Comparison of ENCODE assay signal across 3 cellular contexts in the genomic region with DNA sequence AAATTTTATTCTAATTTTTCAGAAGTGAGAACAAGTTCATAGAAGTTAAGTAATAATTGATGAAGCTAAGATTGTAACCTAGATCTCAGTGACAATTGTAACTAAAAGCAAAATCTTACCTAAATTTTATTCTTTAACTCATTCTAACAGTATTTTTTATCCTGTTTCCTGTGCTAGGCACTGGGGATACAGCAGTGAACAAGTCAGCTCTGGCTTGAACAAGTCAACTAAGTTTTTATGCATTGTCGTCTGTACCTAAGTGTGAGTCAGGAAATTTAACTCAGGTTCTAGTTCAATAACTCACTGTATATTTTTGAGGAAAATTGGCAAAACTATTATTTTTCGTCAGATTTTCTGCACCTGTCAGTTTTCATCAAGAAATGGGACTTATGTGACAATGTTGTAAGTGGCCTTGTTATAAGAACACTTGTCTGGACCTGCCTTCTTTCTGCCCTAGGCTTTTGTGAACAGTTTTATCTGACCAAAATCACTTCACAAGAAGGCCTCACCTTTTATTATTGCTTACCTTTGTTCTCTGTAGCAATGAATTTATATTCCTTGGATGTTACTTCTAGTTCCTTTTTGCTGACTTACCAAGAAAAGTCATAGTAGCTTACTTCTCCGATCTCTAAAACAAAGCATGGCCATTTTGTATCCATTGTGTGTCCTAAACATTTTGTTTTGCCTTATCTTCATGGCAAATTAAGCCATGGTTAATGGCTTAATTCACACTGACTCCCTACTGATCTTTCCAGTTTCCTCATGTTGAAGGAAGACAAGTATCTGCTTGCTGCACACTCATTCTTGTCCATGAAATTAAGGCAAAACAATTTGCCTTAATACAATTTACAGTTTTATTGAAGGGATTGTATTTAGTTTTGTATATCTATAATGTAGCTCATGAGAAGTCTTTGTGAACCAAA.
A peak's percentile ranks its signal among the peaks of the same experiment; 100 is the strongest.
TF ChIP-seq lines count a peak whose summit lies in the region.

No MANE protein-coding gene starts in this region.

TF ChIP-seq in A549, 52 proteins besides CTCF, POLR2A, EP300 and RAD21:
- TF ChIP-seq NFE2L2 (conservative IDR thresholded peaks at IDR 0.05; ENCODE audit: low read length), result no peak
- TF ChIP-seq, protein P1, sequence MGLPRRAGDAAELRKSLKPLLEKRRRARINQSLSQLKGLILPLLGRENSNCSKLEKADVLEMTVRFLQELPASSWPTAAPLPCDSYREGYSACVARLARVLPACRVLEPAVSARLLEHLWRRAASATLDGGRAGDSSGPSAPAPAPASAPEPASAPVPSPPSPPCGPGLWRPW (IDR thresholded peaks at IDR 0.05), result no peak
- TF ChIP-seq HDAC2 (IDR thresholded peaks at IDR 0.05), result no peak
- no peak for TF ChIP-seq TFCP2L1 (CRISPR knock-in tag; IDR thresholded peaks at IDR 0.05)
- no peak for TF ChIP-seq TP53 (CRISPR knock-in tag; IDR thresholded peaks at IDR 0.05)
- TF ChIP-seq, protein P2, sequence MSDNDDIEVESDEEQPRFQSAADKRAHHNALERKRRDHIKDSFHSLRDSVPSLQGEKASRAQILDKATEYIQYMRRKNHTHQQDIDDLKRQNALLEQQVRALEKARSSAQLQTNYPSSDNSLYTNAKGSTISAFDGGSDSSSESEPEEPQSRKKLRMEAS (IDR thresholded peaks at IDR 0.05), result no peak
- TF ChIP-seq KDM1A (IDR thresholded peaks at IDR 0.05; ENCODE audit: low read depth), result no peak
- TF ChIP-seq RCOR1 (IDR thresholded peaks at IDR 0.05; ENCODE audit: low read depth, low read length), result no peak
- no peak for TF ChIP-seq ZNF302 (CRISPR knock-in tag; IDR thresholded peaks at IDR 0.05)
- TF ChIP-seq REST (IDR thresholded peaks at IDR 0.05), result no peak
- no peak for TF ChIP-seq FOSL2 (IDR thresholded peaks at IDR 0.05)
- TF ChIP-seq FOSL2 (CRISPR knock-in tag; IDR thresholded peaks at IDR 0.05), result no peak
- TF ChIP-seq JUNB (IDR thresholded peaks at IDR 0.05), result no peak
- no peak for TF ChIP-seq NPAS2 (CRISPR knock-in tag; IDR thresholded peaks at IDR 0.05; ENCODE audit: borderline replicate concordance)
- TF ChIP-seq ELK1 (IDR thresholded peaks at IDR 0.05; ENCODE audit: low read depth, low read length), result no peak
TF ChIP-seq in A549: peak in this region for 0.

TF ChIP-seq in HEK293, 187 proteins besides CTCF, POLR2A, EP300 and RAD21:
- TF ChIP-seq ZNF292 (tag by site-specific recombination; IDR thresholded peaks at IDR 0.05; ENCODE audit: borderline replicate concordance, low read depth) (no peak), WT1 (tag by site-specific recombination; IDR thresholded peaks at IDR 0.05) (peak; percentile 42; the same call in 1 of the 2 replicates), ZNF18 (tag by site-specific recombination; IDR thresholded peaks at IDR 0.05) (peak; percentile 34), ZBTB8A (tag by site-specific recombination; IDR thresholded peaks at IDR 0.05) (no peak; the same call in 1 of the 2 replicates), ZNF830 (tag by site-specific recombination; IDR thresholded peaks at IDR 0.05; ENCODE audit: low read depth) (no peak), ZNF335 (tag by site-specific recombination; conservative IDR thresholded peaks at IDR 0.05) (peak; percentile 29; the same call in 1 of the 2 replicates), IKZF3 (tag by site-specific recombination; IDR thresholded peaks at IDR 0.05) (peak; percentile 55; the same call in 1 of the 2 replicates), ZNF843 (tag by site-specific recombination; IDR thresholded peaks at IDR 0.05) (peak; percentile 39; the same call in 1 of the 2 replicates), ZNF23 (tag by site-specific recombination; IDR thresholded peaks at IDR 0.05; ENCODE audit: borderline replicate concordance) (no peak), ZNF394 (tag by site-specific recombination; IDR thresholded peaks at IDR 0.05; ENCODE audit: borderline replicate concordance) (no peak), RBAK (tag by site-specific recombination; IDR thresholded peaks at IDR 0.05) (no peak), KLF16 (tag by site-specific recombination; IDR thresholded peaks at IDR 0.05) (no peak), PRDM6 (tag by site-specific recombination; IDR thresholded peaks at IDR 0.05) (peak; percentile 82), ZNF423 (tag by site-specific recombination; IDR thresholded peaks at IDR 0.05) (no peak), ZNF157 (tag by site-specific recombination; IDR thresholded peaks at IDR 0.05) (no peak), GLIS1 (tag by site-specific recombination; IDR thresholded peaks at IDR 0.05) (no peak), ZEB2 (tag by site-specific recombination; IDR thresholded peaks at IDR 0.05) (peak; percentile 11; the same call in 1 of the 2 replicates), ZNF677 (tag by site-specific recombination; IDR thresholded peaks at IDR 0.05) (no peak), ZBTB20 (tag by site-specific recombination; IDR thresholded peaks at IDR 0.05) (peak; percentile 67)
- TF ChIP-seq, protein P3, sequence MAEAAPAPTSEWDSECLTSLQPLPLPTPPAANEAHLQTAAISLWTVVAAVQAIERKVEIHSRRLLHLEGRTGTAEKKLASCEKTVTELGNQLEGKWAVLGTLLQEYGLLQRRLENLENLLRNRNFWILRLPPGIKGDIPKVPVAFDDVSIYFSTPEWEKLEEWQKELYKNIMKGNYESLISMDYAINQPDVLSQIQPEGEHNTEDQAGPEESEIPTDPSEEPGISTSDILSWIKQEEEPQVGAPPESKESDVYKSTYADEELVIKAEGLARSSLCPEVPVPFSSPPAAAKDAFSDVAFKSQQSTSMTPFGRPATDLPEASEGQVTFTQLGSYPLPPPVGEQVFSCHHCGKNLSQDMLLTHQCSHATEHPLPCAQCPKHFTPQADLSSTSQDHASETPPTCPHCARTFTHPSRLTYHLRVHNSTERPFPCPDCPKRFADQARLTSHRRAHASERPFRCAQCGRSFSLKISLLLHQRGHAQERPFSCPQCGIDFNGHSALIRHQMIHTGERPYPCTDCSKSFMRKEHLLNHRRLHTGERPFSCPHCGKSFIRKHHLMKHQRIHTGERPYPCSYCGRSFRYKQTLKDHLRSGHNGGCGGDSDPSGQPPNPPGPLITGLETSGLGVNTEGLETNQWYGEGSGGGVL (tag by site-specific recombination; IDR thresholded peaks at IDR 0.05), result no peak

TF ChIP-seq in K562, 482 proteins besides CTCF, POLR2A, EP300 and RAD21:
- TF ChIP-seq ZNF316 (IDR thresholded peaks at IDR 0.05), result peak; percentile 58
- TF ChIP-seq RBM22 (IDR thresholded peaks at IDR 0.05; ENCODE audit: low read depth, low read length, poor library complexity, severe bottlenecking), result no peak
- no peak for TF ChIP-seq ZNF766 (CRISPR knock-in tag; conservative IDR thresholded peaks at IDR 0.05)
